8 cellular contexts compared by ENCODE assay signal in genomic region chr3:14988988-14989394, GRCh38. TPM values are rescaled to one million over a fixed set of nuclear protein-coding genes. Genes with fewer than 3 reads are reported as not detected.
A peak's percentile ranks its signal among the peaks of the same experiment; 100 is the strongest.
DNase-seq lines count a peak whose midpoint lies in the region; ATAC-seq and TF ChIP-seq lines count a peak whose summit lies in the region.

No MANE protein-coding gene starts in this region.

- H3K4me1 Mint-ChIP-seq in naive thymus-derived CD8-positive, alpha-beta T cell: peaks cover 30 to 70% (median 60%) of the 10 kb centered on the region in 4 donors

- no peaks in the 10 kb centered on the region for H3K27me3 Mint-ChIP-seq in naive thymus-derived CD8-positive, alpha-beta T cell

- TF ChIP-seq POLR2A in esophagus squamous epithelium (IDR thresholded peaks at IDR 0.05): no peak

- H3K27me3 ChIP-seq in BE2C (no peaks in the 10 kb centered on the region), esophagus squamous epithelium (no peaks in the 10 kb centered on the region), right cardiac atrium (ENCODE audit: control insufficient read depth, insufficient read depth) (no peaks in the 10 kb centered on the region)

- H3K4me3 ChIP-seq in BE2C (ENCODE audit: low read depth, low read length): no peak overlapping the region
- H3K4me3 ChIP-seq in esophagus squamous epithelium: no peak overlapping the region
- no peak overlapping the region for H3K4me3 ChIP-seq in right cardiac atrium (ENCODE audit: low read length)

- no peak overlapping the region for H3K27ac ChIP-seq in esophagus squamous epithelium
- H3K27ac ChIP-seq in right cardiac atrium (ENCODE audit: low read length): no peak overlapping the region

- peak overlapping the region in 8 of 10 donors; percentile 13 to 74 (median 44) for H3K27ac Mint-ChIP-seq in naive thymus-derived CD8-positive, alpha-beta T cell

- peak; percentile 100 for ATAC-seq in GM18907 (IDR thresholded peaks at IDR 0.05; ENCODE audit: unreplicated experiment)
- peak; percentile 100 for ATAC-seq in HG02981 (IDR thresholded peaks at IDR 0.05; ENCODE audit: unreplicated experiment)
- ATAC-seq in naive thymus-derived CD8-positive, alpha-beta T cell: peak; percentile 53 to 85
- ATAC-seq in right cardiac atrium: no peak

- POLR2A ChIA-PET in naive thymus-derived CD8-positive, alpha-beta T cell (lab: Charles Lee): interaction anchor here (0.7 kb wide), 1 partner anchor 116 kb away, joined by 4 read pairs; no protein-coding TSS in a partner anchor

- intact Hi-C loops in esophagus squamous epithelium (cut with DNase I) (no loop called here), right cardiac atrium (cut with DNase I) (no loop called here)

- TF ChIP-seq CTCF in BE2C (IDR thresholded peaks at IDR 0.05; ENCODE audit: low read depth, low read length): peak; percentile 18; the same call in 1 of the 2 replicates
- no peak for TF ChIP-seq CTCF in esophagus squamous epithelium (IDR thresholded peaks at IDR 0.05)

- peaks cover 0 to 6% (median 0%) of the 10 kb centered on the region in 9 donors for H3K9me3 Mint-ChIP-seq in naive thymus-derived CD8-positive, alpha-beta T cell

- 83 to 87% methylated on average over 1 to 3 of the region's 3 CpGs for WGBS in esophagus squamous epithelium, 2 donors
- 95% methylated on average over 3 of the region's 3 CpGs for WGBS in right cardiac atrium

- in situ Hi-C loops in SK-MEL-5 (cut with HindIII; ENCODE audit: low pct_unique_long_range_greater_than_20kb, low sequenced_read_pairs): no loop called here

- H3K9me3 ChIP-seq in BE2C (no peaks in the 10 kb centered on the region), esophagus squamous epithelium (peaks cover 0 to 5% (median 0%) of the 10 kb centered on the region in 3 donors), right cardiac atrium (ENCODE audit: control insufficient read depth, low read length) (no peaks in the 10 kb centered on the region)

- DNase-seq in BE2C (no peak), SK-MEL-5 (ENCODE audit: low read depth, low spot score) (peak; percentile 13), middle frontal gyrus (ENCODE audit: extremely low spot score, low spot score) (no peak), esophagus squamous epithelium (lab: John Stamatoyannopoulos, UW) (no peak), right cardiac atrium (no peak)
- DNase-seq in naive thymus-derived CD8-positive, alpha-beta T cell: peak in 1 of 10 donors; percentile 7

- no peaks in the 10 kb centered on the region; the same call in 1 of the 2 replicates for H3K4me1 ChIP-seq in BE2C
- H3K4me1 ChIP-seq in esophagus squamous epithelium: peaks cover 12 to 40% (median 18%) of the 10 kb centered on the region in 3 donors
- peaks cover 8% of the 10 kb centered on the region for H3K4me1 ChIP-seq in right cardiac atrium (ENCODE audit: control insufficient read depth, insufficient read depth, low read length)

- H3K36me3 ChIP-seq in BE2C (no peaks in the 10 kb centered on the region), esophagus squamous epithelium (no peaks in the 10 kb centered on the region)

- H3K4me3 Mint-ChIP-seq in naive thymus-derived CD8-positive, alpha-beta T cell: peak overlapping the region in 1 of 10 donors; percentile 25

- H3K36me3 Mint-ChIP-seq in naive thymus-derived CD8-positive, alpha-beta T cell: peaks cover 7 to 18% (median 7%) of the 10 kb centered on the region in 3 donors

RNA-seq across cellular contexts. Expression of gene NR2C2, which starts 41.6 kb away (rescaled TPM):
- 14.1 TPM for polyA plus RNA-seq in BE2C (2012; ENCODE audit: insufficient read depth, insufficient read length, low read depth)
- total RNA-seq in SK-MEL-5 (2014; rRNA removed; shearing (Covaris generic)): 20.7 and 22.0 TPM in 2 replicates
- 18.6 and 26.0 TPM in 2 replicates for polyA plus RNA-seq in SK-MEL-5 (2015; cell fraction: cytosol; rRNA removed)
- 59.9 and 77.5 TPM in 2 replicates for polyA plus RNA-seq in SK-MEL-5 (2015; cell fraction: nucleus; rRNA removed)
- 100 to 1,000 TPM in 1 of 2 experiments, 10 to 100 TPM in 1; 94.5 to 110 TPM for total RNA-seq in naive thymus-derived CD8-positive, alpha-beta T cell
- 10 to 100 TPM; 10.1 to 19.3 (median 13.7) TPM for polyA plus RNA-seq in naive thymus-derived CD8-positive, alpha-beta T cell
- 10 to 100 TPM; 14.1 to 37.2 (median 26.3) TPM for total RNA-seq in esophagus squamous epithelium
- total RNA-seq in right cardiac atrium: 10 to 100 TPM; 27.6 to 36.0 (median 32.3) TPM
- 8.3 TPM for polyA plus RNA-seq in right cardiac atrium

Comparison
In these comparisons a context has a peak if more than half of its experiments do, and no peak if none do; other contexts are left out.
1. ATAC-seq: peak in GM18907 (single experiment), HG02981 (single experiment) and naive thymus-derived CD8-positive, alpha-beta T cell (2 of 2); none in right cardiac atrium (0 of 2).